15 cellular contexts compared by ENCODE assay signal in the genomic region with DNA sequence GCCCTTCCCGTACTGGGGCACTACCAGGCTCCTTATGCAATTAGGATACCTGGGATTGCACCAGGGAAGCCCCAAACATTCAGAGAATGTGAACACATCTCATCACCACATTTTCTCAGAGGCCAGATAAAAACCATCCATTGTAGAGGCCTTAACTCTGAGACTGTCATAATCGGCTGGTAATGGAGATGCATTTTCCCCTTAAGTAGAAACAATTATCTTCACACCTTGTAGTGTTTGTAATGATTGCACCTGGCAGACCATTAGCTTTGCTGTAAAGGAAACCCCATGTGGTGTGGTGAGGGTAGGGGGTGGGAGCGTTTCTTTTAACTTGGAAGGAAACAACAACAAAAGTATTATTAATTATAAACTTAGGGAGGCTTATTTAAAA.
A peak's percentile ranks its signal among the peaks of the same experiment; 100 is the strongest.
DNase-seq lines count a peak whose midpoint lies in the region; ATAC-seq and TF ChIP-seq lines count a peak whose summit lies in the region.
"Had no signal": no experiment of that assay in that cellular context is flagged by ENCODE, and none has a peak within 500 bp of the region (broad histone marks: within the 10 kb centered on the region; RNA-seq: fewer than 3 reads in every experiment).

No MANE protein-coding gene starts in this region.

- H3K27ac Mint-ChIP-seq in H9 = no peak overlapping the region
- H3K27ac Mint-ChIP-seq: B cell, brain had no signal

- no peaks in the 10 kb centered on the region; a peak in 1 of 7 replicates for H3K36me3 Mint-ChIP-seq in H9 (ENCODE audit: insufficient read depth in 1 of 3, low read depth in 3 of 3)

- H3K27ac ChIP-seq in ACC112 (ENCODE audit: low read depth, low read length) (peak overlapping the region; percentile 29; the same call in 1 of the 2 replicates), H9 (ENCODE audit: insufficient read length, low read depth, low read length) (no peak overlapping the region), gastroesophageal sphincter (peak overlapping the region; percentile 69 to 70 (median 70))
- H3K27ac ChIP-seq: prostate gland had no signal

- no peak for TF ChIP-seq EP300 in gastroesophageal sphincter (IDR thresholded peaks at IDR 0.05)

- H4K8ac ChIP-seq in H9 (replicated peaks; ENCODE audit: insufficient read length, low read depth, low read length) = no peak overlapping the region

- H3K9me3 Mint-ChIP-seq in H9 = peaks cover 0 to 5% of the 10 kb centered on the region in 2 experiments; a peak in 4 of 5 replicates

- no peak overlapping the region for H4K5ac ChIP-seq in H9 (ENCODE audit: insufficient read length, low read depth, low read length)

- no peaks in the 10 kb centered on the region for H4K20me1 ChIP-seq in H9 (ENCODE audit: control insufficient read depth, insufficient read depth, insufficient read length)

- no peaks in the 10 kb centered on the region for H3K27me3 ChIP-seq in ACC112 (ENCODE audit: insufficient read depth, low read length)
- H3K27me3 ChIP-seq in H9 (ENCODE audit: insufficient read depth, low read length) = 0 out of 2 replicates have a peak, but pooled peaks cover 3% of the 10 kb centered on the region
- no peaks in the 10 kb centered on the region for H3K27me3 ChIP-seq in gastroesophageal sphincter
- H3K27me3 ChIP-seq: tibial artery had no signal

- no peak overlapping the region for H2BK20ac ChIP-seq in H9 (ENCODE audit: low read depth, low read length, poor library complexity, severe bottlenecking)

- peaks cover 0 to 2% of the 10 kb centered on the region in 2 experiments; a peak in 1 of 4 replicates for H3K4me1 Mint-ChIP-seq in H9
- H3K4me1 Mint-ChIP-seq: B cell, brain had no signal

- H3K4ac ChIP-seq in H9 (ENCODE audit: low read depth, low read length) = no peak overlapping the region

- no peak overlapping the region for H3K56ac ChIP-seq in H9 (ENCODE audit: insufficient read length, low read depth, low read length)

- no peak overlapping the region for H2BK5ac ChIP-seq in H9 (ENCODE audit: insufficient read length, low read length)

- peaks cover 29% of the 10 kb centered on the region for H3K4me1 ChIP-seq in ACC112 (ENCODE audit: control insufficient read depth, insufficient read depth, low read length, unreplicated experiment)
- no peaks in the 10 kb centered on the region for H3K4me1 ChIP-seq in H9 (ENCODE audit: insufficient read depth, low read length)
- peaks cover 2 to 22% (median 8%) of the 10 kb centered on the region in 3 donors for H3K4me1 ChIP-seq in gastroesophageal sphincter
- H3K4me1 ChIP-seq: prostate gland had no signal

- no peak overlapping the region for H3T11ph ChIP-seq in H9 (ENCODE audit: low read length)

- no peaks in the 10 kb centered on the region for H3K79me2 ChIP-seq in ACC112 (ENCODE audit: control insufficient read depth, insufficient read depth, low read length, unreplicated experiment)
- no peaks in the 10 kb centered on the region for H3K79me2 ChIP-seq in H9 (ENCODE audit: insufficient read depth, low read length)

- no peak for TF ChIP-seq POLR2A in gastroesophageal sphincter (IDR thresholded peaks at IDR 0.05)

- H3K9me3 ChIP-seq in H9 (ENCODE audit: control insufficient read depth, low read depth, low read length) (no peaks in the 10 kb centered on the region), gastroesophageal sphincter (peaks cover 0 to 17% (median 0%) of the 10 kb centered on the region in 3 donors)
- H3K9me3 ChIP-seq: prostate gland had no signal

- H3K14ac ChIP-seq in H9 (ENCODE audit: insufficient read depth, low read length) = no peak overlapping the region

- no peak overlapping the region for H3K9ac ChIP-seq in H9 (ENCODE audit: extremely low read depth, insufficient read length, low read length)

- H3K27me3 Mint-ChIP-seq in H9 (ENCODE audit: low read depth) = peaks cover 4% of the 10 kb centered on the region

- no peak overlapping the region for H3K23ac ChIP-seq in H9 (ENCODE audit: insufficient read length, low read depth, low read length)

- no peaks in the 10 kb centered on the region for H3K23me2 ChIP-seq in H9 (ENCODE audit: insufficient read length, low read depth, low read length, poor library complexity, severe bottlenecking)

- peak overlapping the region; percentile 37 for H2AFZ ChIP-seq in ACC112 (ENCODE audit: low read length, unreplicated experiment)
- no peak overlapping the region for H2AFZ ChIP-seq in H9 (ENCODE audit: low read length)

- no CpG with 5 or more reads among the region's 3 CpGs for WGBS in H9 (ENCODE audit: extremely low coverage, insufficient read length, low lambda C conversion rate)
- WGBS in gastroesophageal sphincter (ENCODE audit: low coverage in 1 of 2), 2 donors = 33 to 37% methylated on average over 1 to 3 of the region's 3 CpGs

- TF ChIP-seq CTCF in H9 (conservative IDR thresholded peaks at IDR 0.05) (no peak), gastroesophageal sphincter (IDR thresholded peaks at IDR 0.05) (no peak)

- H2BK12ac ChIP-seq in H9 (ENCODE audit: insufficient read length, low read depth, low read length) = no peak overlapping the region

- peak; percentile 13 for DNase-seq in H9
- DNase-seq in SW480 (ENCODE audit: low spot score) = peak; percentile 18
- DNase-seq in NCI-H1694 treated with DMSO at 0.1 percent for 48 hours (lab: John Stamatoyannopoulos, UW) = no peak
- no peak for DNase-seq in GF-D8 (lab: John Stamatoyannopoulos, UW)
- no peak for DNase-seq in SKM-1 (lab: John Stamatoyannopoulos, UW; ENCODE audit: unreplicated experiment)
- DNase-seq: activated effector memory CD4-positive, alpha-beta T cell treated with Interleukin-2 at 50 U/mL for 16 hours; NCI-H524; RPMI8226; tibial artery had no signal

- H3K4me3 ChIP-seq in ACC112 (ENCODE audit: low read depth, low read length) = no peak overlapping the region
- H3K4me3 ChIP-seq in gastroesophageal sphincter = no peak overlapping the region
- H3K4me3 ChIP-seq: prostate gland, tibial artery had no signal

- no peak overlapping the region for H3K4me2 ChIP-seq in H9 (ENCODE audit: insufficient read depth, insufficient read length, low read length)

- H3K4me3 Mint-ChIP-seq in H9 = no peak overlapping the region
- H3K4me3 Mint-ChIP-seq: B cell, brain had no signal

- no peak overlapping the region for H2AK5ac ChIP-seq in H9 (ENCODE audit: insufficient read length, low read length)

- H3K79me1 ChIP-seq in H9 (ENCODE audit: insufficient read depth, low read depth, low read length, poor library complexity, severe bottlenecking) = no peaks in the 10 kb centered on the region

- ATAC-seq in gastroesophageal sphincter = no peak
- no peak for ATAC-seq in GM19467 (IDR thresholded peaks at IDR 0.05; ENCODE audit: unreplicated experiment)

- no peak overlapping the region for H2BK120ac ChIP-seq in H9 (ENCODE audit: low read depth, low read length, poor library complexity, severe bottlenecking)

- H3K18ac ChIP-seq in H9 (ENCODE audit: insufficient read length, low read depth, low read length) = no peak overlapping the region

- no peak overlapping the region for H2BK15ac ChIP-seq in H9 (ENCODE audit: low read depth, low read length)

- H4K91ac ChIP-seq in H9 (ENCODE audit: insufficient read length, low read depth, low read length) = no peak overlapping the region

- H3K36me3 ChIP-seq in ACC112 (ENCODE audit: insufficient read depth, low read length) (no peaks in the 10 kb centered on the region), gastroesophageal sphincter (no peaks in the 10 kb centered on the region)
- H3K36me3 ChIP-seq: prostate gland, tibial artery had no signal

Comparison
In these comparisons a context has a peak if more than half of its experiments do, and no peak if none do; other contexts are left out.
1. DNase-seq: peak in H9 (single experiment) and SW480 (single experiment); none in NCI-H1694 treated with DMSO at 0.1 percent for 48 hours (single experiment), GF-D8 (single experiment) and SKM-1 (single experiment).